ENCODE assay signal across 16 cellular contexts in the genomic region with DNA sequence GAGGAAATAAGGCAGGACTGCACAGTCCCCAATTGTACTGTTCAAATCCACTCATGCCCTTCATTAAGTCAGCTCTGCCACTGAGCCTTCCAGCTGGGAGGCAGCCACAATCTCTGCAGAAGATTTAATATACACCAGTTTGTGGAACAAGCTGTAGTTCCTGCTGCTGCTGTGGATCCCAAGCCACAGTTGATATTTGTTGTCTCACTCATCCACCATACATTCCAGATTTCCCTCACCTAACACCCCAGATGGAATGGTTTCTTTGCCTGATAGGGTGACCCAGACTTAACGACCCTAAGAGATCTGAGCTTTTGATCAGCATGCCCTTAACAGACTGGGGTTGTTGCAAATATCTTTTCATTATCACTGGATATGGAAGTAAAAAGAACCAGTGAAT. TPM values are rescaled to one million over a fixed set of nuclear protein-coding genes. Genes with fewer than 3 reads are reported as not detected.
DNase-seq lines count a peak whose midpoint lies in the region; ATAC-seq, FAIRE-seq and TF ChIP-seq lines count a peak whose summit lies in the region.
"Had no signal": no experiment of that assay in that cellular context is flagged by ENCODE, and none has a peak within 500 bp of the region (broad histone marks: within the 10 kb centered on the region; RNA-seq: fewer than 3 reads in every experiment).

No MANE protein-coding gene starts in this region.

- H3K9me3 Mint-ChIP-seq in astrocyte (ENCODE audit: unreplicated experiment), result no peaks in the 10 kb centered on the region
- H3K9me3 Mint-ChIP-seq: CD8-positive, alpha-beta memory T cell; H9 had no signal

- H3K36me3 ChIP-seq in astrocyte (ENCODE audit: insufficient read depth, low read length) (no peaks in the 10 kb centered on the region), mesenchymal stem cell (ENCODE audit: control insufficient read depth in 1 of 2, insufficient read depth in 2 of 2, low read depth in 1 of 2, low read length in 2 of 2) (peaks cover 0 to 2% of the 10 kb centered on the region in 2 experiments), brain microvascular endothelial cell (replicated peaks) (no peaks in the 10 kb centered on the region), neuronal stem cell (replicated peaks in 1 of 2; ENCODE audit: control insufficient read depth in 2 of 2, insufficient read depth in 2 of 2, low read length in 2 of 2) (no peaks in the 10 kb centered on the region)
- H3K36me3 ChIP-seq: BLaER1 had no signal

- TF ChIP-seq CTCF in astrocyte (IDR thresholded peaks at IDR 0.05; ENCODE audit: insufficient read depth, low read depth, low read length) (no peak), brain microvascular endothelial cell (IDR thresholded peaks at IDR 0.05; ENCODE audit: low read depth, low read length, missing control alignments) (no peak)

- peak; percentile 15 for DNase-seq in EL
- DNase-seq in astrocyte (ENCODE audit: low read depth), result peak; percentile 58
- no peak for DNase-seq in mesenchymal stem cell
- no peak for DNase-seq in brain microvascular endothelial cell
- DNase-seq in neuronal stem cell (ENCODE audit: low spot score), result no peak
- no peak for DNase-seq in NCI-H774 (lab: John Stamatoyannopoulos, UW)
- DNase-seq: Caco-2; CD8-positive, alpha-beta memory T cell; DND-41; GOT3; H9 had no signal

- H2AFZ ChIP-seq in astrocyte (ENCODE audit: low read depth, low read length) (no peak overlapping the region), mesenchymal stem cell (ENCODE audit: low read depth, low read length) (no peak overlapping the region), neuronal stem cell (ENCODE audit: low read length) (no peak overlapping the region)

- no peak overlapping the region for H3K4ac ChIP-seq in mesenchymal stem cell (ENCODE audit: low read depth in 1 of 2, low read length in 2 of 2)
- no peak overlapping the region for H3K4ac ChIP-seq in neuronal stem cell (ENCODE audit: low read length)

- H3K4me1 ChIP-seq in astrocyte (ENCODE audit: insufficient read depth, low read length) (peaks cover 49% of the 10 kb centered on the region), mesenchymal stem cell (ENCODE audit: control insufficient read depth, insufficient read depth, low read depth, low read length) (peaks cover 8% of the 10 kb centered on the region), neuronal stem cell (ENCODE audit: control insufficient read depth in 2 of 2, insufficient read depth in 1 of 2, low read depth in 1 of 2, low read length in 2 of 2) (no peaks in the 10 kb centered on the region)
- H3K4me1 ChIP-seq: A549, BLaER1, Caco-2 had no signal

- H3K9ac ChIP-seq in astrocyte (ENCODE audit: low read length) (no peak overlapping the region), mesenchymal stem cell (ENCODE audit: low read length) (no peak overlapping the region), neuronal stem cell (ENCODE audit: low read depth, low read length, poor library complexity) (no peak overlapping the region)
- H3K9ac ChIP-seq: BLaER1 had no signal

- no peak overlapping the region for H2BK5ac ChIP-seq in mesenchymal stem cell (ENCODE audit: low read depth, low read length, poor library complexity, severe bottlenecking)
- H2BK5ac ChIP-seq in neuronal stem cell (ENCODE audit: low read length), result no peak overlapping the region

- H2BK15ac ChIP-seq in mesenchymal stem cell (ENCODE audit: low read depth, poor library complexity, severe bottlenecking) (no peak overlapping the region), neuronal stem cell (ENCODE audit: low read length) (no peak overlapping the region)

- H4K91ac ChIP-seq in mesenchymal stem cell (ENCODE audit: low read length) (peak overlapping the region; percentile 41), neuronal stem cell (ENCODE audit: low read depth, low read length, poor library complexity) (no peak overlapping the region)

- H3K18ac ChIP-seq in mesenchymal stem cell (ENCODE audit: low read depth in 1 of 2, low read length in 2 of 2) (peak overlapping the region; percentile 55 to 60), neuronal stem cell (ENCODE audit: low read length) (no peak overlapping the region)

- H2AK5ac ChIP-seq in mesenchymal stem cell (ENCODE audit: low read length, severe bottlenecking), result peak overlapping the region; percentile 54
- H2AK5ac ChIP-seq in neuronal stem cell (ENCODE audit: low read depth, low read length), result no peak overlapping the region

- H3K4me3 Mint-ChIP-seq in astrocyte (ENCODE audit: unreplicated experiment), result no peak overlapping the region
- H3K4me3 Mint-ChIP-seq: CD8-positive, alpha-beta memory T cell; H9 had no signal

- peaks cover 3% of the 10 kb centered on the region for H3K36me3 Mint-ChIP-seq in astrocyte (ENCODE audit: low read depth, unreplicated experiment)

- no peaks in the 10 kb centered on the region for H3K79me2 ChIP-seq in astrocyte (ENCODE audit: insufficient read depth, low read length)

- no peak overlapping the region for H3K14ac ChIP-seq in mesenchymal stem cell (ENCODE audit: low read length in 2 of 2)
- no peak overlapping the region for H3K14ac ChIP-seq in neuronal stem cell (ENCODE audit: low read length)

- H3K27ac Mint-ChIP-seq in astrocyte (ENCODE audit: unreplicated experiment), result peak overlapping the region; percentile 70

- H4K8ac ChIP-seq in mesenchymal stem cell (ENCODE audit: low read length), result peak overlapping the region; percentile 66
- no peak overlapping the region for H4K8ac ChIP-seq in neuronal stem cell (ENCODE audit: low read depth, low read length)

- no peaks in the 10 kb centered on the region for H4K20me1 ChIP-seq in astrocyte (ENCODE audit: insufficient read depth, low read length)
- H4K20me1 ChIP-seq: BLaER1 had no signal

- H3K79me1 ChIP-seq in mesenchymal stem cell (replicated peaks; ENCODE audit: low read length, poor library complexity, severe bottlenecking) (no peaks in the 10 kb centered on the region), neuronal stem cell (ENCODE audit: low read depth, low read length) (no peaks in the 10 kb centered on the region)

- H3K27me3 Mint-ChIP-seq in astrocyte (ENCODE audit: low read depth, unreplicated experiment), result no peaks in the 10 kb centered on the region

- FAIRE-seq in astrocyte (lab: Jason Lieb, UNC), result no peak
- FAIRE-seq: A549, HepG2, HTR-8/SVneo had no signal

- H3K23ac ChIP-seq in mesenchymal stem cell (ENCODE audit: low read length in 2 of 2) (no peak overlapping the region), neuronal stem cell (ENCODE audit: low read depth, low read length, poor library complexity) (no peak overlapping the region)

- in situ Hi-C loops in brain microvascular endothelial cell (cut with HindIII; ENCODE audit: low pct_ligation_motif_present, low sequenced_read_pairs), result no loop called here

- H2BK12ac ChIP-seq in mesenchymal stem cell (ENCODE audit: low read length in 2 of 2) (peak overlapping the region in 1 of 2 experiments; percentile 38), neuronal stem cell (ENCODE audit: low read length) (no peak overlapping the region)

- H2BK120ac ChIP-seq in mesenchymal stem cell (ENCODE audit: low read depth, low read length), result no peak overlapping the region
- no peak overlapping the region for H2BK120ac ChIP-seq in neuronal stem cell (ENCODE audit: low read depth, low read length)

- 50% methylated on average over 1 of the region's 1 CpG for WGBS in mesenchymal stem cell
- no CpG with 5 or more reads among the region's 1 CpG for WGBS in neuronal stem cell (ENCODE audit: extremely low coverage in 2 of 2, insufficient read length in 2 of 2, insufficient replicate concordance in 1 of 2), 2 donors

- ATAC-seq in GM19455 (IDR thresholded peaks at IDR 0.05; ENCODE audit: unreplicated experiment), result no peak
- ATAC-seq: A549, HepG2 had no signal

- H3K4me3 ChIP-seq in astrocyte (ENCODE audit: insufficient read depth, low read depth, low read length) (no peak overlapping the region), mesenchymal stem cell (ENCODE audit: insufficient read depth in 1 of 2, low read depth in 1 of 2, low read length in 2 of 2) (no peak overlapping the region), brain microvascular endothelial cell (ENCODE audit: low read depth, low read length) (no peak overlapping the region), neuronal stem cell (ENCODE audit: low read length in 2 of 2) (no peak overlapping the region)
- H3K4me3 ChIP-seq: A549, BLaER1 had no signal

- H3K4me2 ChIP-seq in astrocyte (ENCODE audit: low read length) (peak overlapping the region; percentile 42), mesenchymal stem cell (ENCODE audit: low read length, poor library complexity, severe bottlenecking) (no peak overlapping the region), neuronal stem cell (ENCODE audit: insufficient read depth, low read length, poor library complexity, severe bottlenecking) (no peak overlapping the region)
- H3K4me2 ChIP-seq: A549, BLaER1 had no signal

- H3K27me3 ChIP-seq in astrocyte (ENCODE audit: insufficient read depth, low read length) (no peaks in the 10 kb centered on the region), mesenchymal stem cell (ENCODE audit: control insufficient read depth in 1 of 2, insufficient read depth in 1 of 2, low read length in 2 of 2) (no peaks in the 10 kb centered on the region), brain microvascular endothelial cell (replicated peaks) (no peaks in the 10 kb centered on the region), neuronal stem cell (ENCODE audit: control insufficient read depth in 3 of 3, insufficient read depth in 3 of 3, low read depth in 1 of 3, low read length in 3 of 3) (no peaks in the 10 kb centered on the region)
- H3K27me3 ChIP-seq: BLaER1 had no signal

- H3K4me1 Mint-ChIP-seq in astrocyte (ENCODE audit: low read depth, unreplicated experiment), result peaks cover 43% of the 10 kb centered on the region

- H3K9me3 ChIP-seq in astrocyte (ENCODE audit: insufficient read depth, low read depth, low read length) (no peaks in the 10 kb centered on the region), mesenchymal stem cell (ENCODE audit: control insufficient read depth, low read length) (no peaks in the 10 kb centered on the region), neuronal stem cell (replicated peaks in 1 of 2; ENCODE audit: control insufficient read depth in 2 of 2, insufficient read depth in 1 of 2, low read depth in 1 of 2, low read length in 2 of 2) (no peaks in the 10 kb centered on the region)
- H3K9me3 ChIP-seq: A549, BLaER1, Caco-2 had no signal

- H3K27ac ChIP-seq in astrocyte (ENCODE audit: low read depth, low read length) (peak overlapping the region; percentile 90), mesenchymal stem cell (ENCODE audit: low read length, poor library complexity, severe bottlenecking) (no peak overlapping the region), brain microvascular endothelial cell (no peak overlapping the region), neuronal stem cell (replicated peaks; ENCODE audit: low read length) (no peak overlapping the region)
- H3K27ac ChIP-seq: A549, BLaER1 had no signal

RNA-seq across cellular contexts. Expression of a gene that starts 41.4 kb away (rescaled TPM):
- total RNA-seq in astrocyte, result 8.8 and 9.4 TPM in 2 replicates
- polyA plus RNA-seq in mesenchymal stem cell (2013, experiment 1 of 2), result 15.2 TPM
- polyA plus RNA-seq in mesenchymal stem cell (2013, experiment 2 of 2), result 15.5 TPM
- not detected for polyA plus RNA-seq in neuronal stem cell (2013, experiment 1 of 2)
- not detected for polyA plus RNA-seq in neuronal stem cell (2013, experiment 2 of 2)
- total RNA-seq: Caco-2, H9, HepG2 had no signal
- polyA plus RNA-seq: CD8-positive, alpha-beta memory T cell; HepG2 had no signal

Comparison
In these comparisons a context has a peak if more than half of its experiments do, and no peak if none do; other contexts are left out.
1. DNase-seq: peak in EL (single experiment) and astrocyte (single experiment); none in mesenchymal stem cell (single experiment), brain microvascular endothelial cell (single experiment), neuronal stem cell (single experiment) and NCI-H774 (single experiment).